ENCODE assay signal across 12 cellular contexts in genomic region chr11:57646756-57647303, GRCh38. TPM values are rescaled to one million over a fixed set of nuclear protein-coding genes. Genes with fewer than 3 reads are reported as not detected.
DNase-seq lines count a peak whose midpoint lies in the region; ATAC-seq and TF ChIP-seq lines count a peak whose summit lies in the region.
"Had no signal": no experiment of that assay in that cellular context is flagged by ENCODE, and none has a peak within 500 bp of the region (broad histone marks: within the 10 kb centered on the region; RNA-seq: fewer than 3 reads in every experiment).

No MANE protein-coding gene starts in this region.

- no peak overlapping the region for H2BK15ac ChIP-seq in mesenchymal stem cell (ENCODE audit: low read depth, poor library complexity, severe bottlenecking)

- peaks cover 2% of the 10 kb centered on the region for H3K36me3 ChIP-seq in A673 (ENCODE audit: insufficient read depth, low read length, poor library complexity, severe bottlenecking)
- H3K36me3 ChIP-seq in H7 (replicated peaks; ENCODE audit: control insufficient read depth, insufficient read depth, low read length): peaks cover 9% of the 10 kb centered on the region
- peaks cover 0 to 9% of the 10 kb centered on the region in 2 experiments for H3K36me3 ChIP-seq in mesenchymal stem cell (ENCODE audit: control insufficient read depth in 1 of 2, insufficient read depth in 2 of 2, low read depth in 1 of 2, low read length in 2 of 2)
- no peaks in the 10 kb centered on the region for H3K36me3 ChIP-seq in sigmoid colon

- H3K9ac ChIP-seq in mesenchymal stem cell (ENCODE audit: low read length): peak overlapping the region; percentile 42

- no peak for TF ChIP-seq POLR2A in sigmoid colon (IDR thresholded peaks at IDR 0.05)

- H3K18ac ChIP-seq in mesenchymal stem cell (ENCODE audit: low read depth in 1 of 2, low read length in 2 of 2): peak overlapping the region in 1 of 2 experiments; percentile 48

- H4K91ac ChIP-seq in mesenchymal stem cell (ENCODE audit: low read length): peak overlapping the region; percentile 65

- peak overlapping the region in 1 of 2 experiments; percentile 51 for H3K14ac ChIP-seq in mesenchymal stem cell (ENCODE audit: low read length in 2 of 2)

- ATAC-seq in GM18867 (IDR thresholded peaks at IDR 0.05; ENCODE audit: unreplicated experiment): no peak

- H4K8ac ChIP-seq in mesenchymal stem cell (ENCODE audit: low read length): no peak overlapping the region

- peak overlapping the region in 1 of 2 experiments; percentile 41 for H3K23ac ChIP-seq in mesenchymal stem cell (ENCODE audit: low read length in 2 of 2)

- TF ChIP-seq EP300 in sigmoid colon (IDR thresholded peaks at IDR 0.05): no peak

- WGBS in mesenchymal stem cell: 8% methylated on average over 22 of the region's 24 CpGs
- WGBS in sigmoid colon, 2 donors: 11 to 13% methylated on average over 24 of the region's 24 CpGs

- H2BK5ac ChIP-seq in mesenchymal stem cell (ENCODE audit: low read depth, low read length, poor library complexity, severe bottlenecking): no peak overlapping the region

- H3K4me1 ChIP-seq in A673 (ENCODE audit: insufficient read depth, low read length, poor library complexity, severe bottlenecking): peaks cover 46% of the 10 kb centered on the region
- peaks cover 41% of the 10 kb centered on the region for H3K4me1 ChIP-seq in mesenchymal stem cell (ENCODE audit: control insufficient read depth, insufficient read depth, low read depth, low read length)
- H3K4me1 ChIP-seq in sigmoid colon: peaks cover 0 to 59% (median 56%) of the 10 kb centered on the region in 4 donors

- peaks cover 65% of the 10 kb centered on the region for H3K27me3 Mint-ChIP-seq in activated CD4-positive, alpha-beta memory T cell treated with anti-CD3 and anti-CD28 coated beads, Interleukin-2, amount 10 ng/mL, durations not matched to agents 7 days and 5 days

- H2BK12ac ChIP-seq in mesenchymal stem cell (ENCODE audit: low read length in 2 of 2): peak overlapping the region in 1 of 2 experiments; percentile 29

- H2BK120ac ChIP-seq in mesenchymal stem cell (ENCODE audit: low read depth, low read length): no peak overlapping the region

- CTCF ChIA-PET in A673 (lab: Charles Lee): interaction anchor here (0.6 kb wide), 1 partner anchor 132 kb away, joined by 4 read pairs; no protein-coding TSS in a partner anchor
- CTCF ChIA-PET in activated CD4-positive, alpha-beta memory T cell treated with anti-CD3 and anti-CD28 coated beads, Interleukin-2, amount 10 ng/mL, durations not matched to agents 7 days and 5 days (lab: Charles Lee): interaction anchor here (0.7 to 1.6 kb wide), 3 partner anchors 79 to 188 kb away, joined by 3 to 5 read pairs (median 4); partner anchors contain the start of gene UBE2L6

- POLR2A ChIA-PET in A673 (lab: Charles Lee; ENCODE audit: low non-redundant PET): interaction anchor here (0.6 to 0.7 kb wide), 2 partner anchors 11 to 54 kb away, joined by 3 to 4 read pairs; no protein-coding TSS in a partner anchor
- POLR2A ChIA-PET in activated CD4-positive, alpha-beta memory T cell treated with anti-CD3 and anti-CD28 coated beads, Interleukin-2, amount 10 ng/mL, durations not matched to agents 7 days and 5 days (lab: Charles Lee): interaction anchor here (0.7 to 3.7 kb wide), 3 partner anchors 20 to 95 kb away, joined by 3 to 15 read pairs (median 5); partner anchors contain the start of genes SELENOH and UBE2L6

- no peak overlapping the region for H3K27ac Mint-ChIP-seq in activated CD4-positive, alpha-beta memory T cell treated with anti-CD3 and anti-CD28 coated beads, Interleukin-2, amount 10 ng/mL, durations not matched to agents 7 days and 5 days

- no peak overlapping the region for H3K4ac ChIP-seq in mesenchymal stem cell (ENCODE audit: low read depth in 1 of 2, low read length in 2 of 2)

- no peak overlapping the region for H3K4me2 ChIP-seq in mesenchymal stem cell (ENCODE audit: low read length, poor library complexity, severe bottlenecking)

- H3K9me3 ChIP-seq in A673 (ENCODE audit: low read depth, low read length, poor library complexity, severe bottlenecking) (no peaks in the 10 kb centered on the region), mesenchymal stem cell (ENCODE audit: control insufficient read depth, low read length) (no peaks in the 10 kb centered on the region), sigmoid colon (no peaks in the 10 kb centered on the region)

- TF ChIP-seq CTCF in A673 (conservative IDR thresholded peaks at IDR 0.05; ENCODE audit: low read depth, low read length): no peak
- no peak for TF ChIP-seq CTCF in sigmoid colon (IDR thresholded peaks at IDR 0.05)

- no peak overlapping the region for H3K4me3 Mint-ChIP-seq in activated CD4-positive, alpha-beta memory T cell treated with anti-CD3 and anti-CD28 coated beads, Interleukin-2, amount 10 ng/mL, durations not matched to agents 7 days and 5 days

- H3K79me1 ChIP-seq in mesenchymal stem cell (replicated peaks; ENCODE audit: low read length, poor library complexity, severe bottlenecking): peaks cover 9% of the 10 kb centered on the region

- H3K27ac ChIP-seq in A673 (ENCODE audit: low read depth, low read length, poor library complexity, severe bottlenecking) (no peak overlapping the region), caudate nucleus (ENCODE audit: low read depth, low read length) (peak overlapping the region; percentile 84), mesenchymal stem cell (ENCODE audit: low read length, poor library complexity, severe bottlenecking) (no peak overlapping the region), sigmoid colon (no peak overlapping the region)

- no peaks in the 10 kb centered on the region for H3K36me3 Mint-ChIP-seq in activated CD4-positive, alpha-beta memory T cell treated with anti-CD3 and anti-CD28 coated beads, Interleukin-2, amount 10 ng/mL, durations not matched to agents 7 days and 5 days (ENCODE audit: low read depth)

- intact Hi-C loops in A673 (cut with micrococcal nuclease; ENCODE audit: unreplicated experiment) (loop anchor here (10.0 kb wide), 3 partner anchors 152 to 928 kb away; partner anchors contain the start of genes LPXN and ZFP91), sigmoid colon (cut with DNase I) (no loop called here)

- DNase-seq in A673 (ENCODE audit: low spot score) (peak; percentile 52), H7 (peak; percentile 71), caudate nucleus (lab: John Stamatoyannopoulos, UW) (no peak), mesenchymal stem cell (no peak), GM19240 (ENCODE audit: insufficient read length, low spot score) (no peak), sigmoid colon (no peak)
- no peak for DNase-seq in activated CD4-positive, alpha-beta memory T cell treated with anti-CD3 and anti-CD28 coated beads, Interleukin-2, amount 10 ng/mL, durations not matched to agents 7 days and 5 days
- DNase-seq: activated T-cell treated with anti-CD3 and anti-CD28 coated beads, Interleukin-2, amount 50 U/mL, for 1 hour; T1000 had no signal

- peaks cover 19% of the 10 kb centered on the region for H3K27me3 ChIP-seq in A673 (replicated peaks; ENCODE audit: insufficient read depth, low read depth, low read length, poor library complexity)
- H3K27me3 ChIP-seq in H7 (ENCODE audit: control insufficient read depth, insufficient read depth, low read length): peaks cover 4% of the 10 kb centered on the region; the same call in 1 of the 2 replicates
- H3K27me3 ChIP-seq in mesenchymal stem cell (ENCODE audit: control insufficient read depth in 1 of 2, insufficient read depth in 1 of 2, low read length in 2 of 2): peaks cover 16 to 39% of the 10 kb centered on the region in 2 experiments
- peaks cover 32 to 65% (median 48%) of the 10 kb centered on the region in 3 donors for H3K27me3 ChIP-seq in sigmoid colon

- no peak overlapping the region for H2AFZ ChIP-seq in mesenchymal stem cell (ENCODE audit: low read depth, low read length)

- no peaks in the 10 kb centered on the region for H3K9me3 Mint-ChIP-seq in activated CD4-positive, alpha-beta memory T cell treated with anti-CD3 and anti-CD28 coated beads, Interleukin-2, amount 10 ng/mL, durations not matched to agents 7 days and 5 days

- no peak overlapping the region for H3K4me3 ChIP-seq in A673 (ENCODE audit: low read depth, low read length, poor library complexity, severe bottlenecking)
- H3K4me3 ChIP-seq in H7 (ENCODE audit: insufficient read depth, low read depth, low read length): no peak overlapping the region
- no peak overlapping the region for H3K4me3 ChIP-seq in mesenchymal stem cell (ENCODE audit: insufficient read depth in 1 of 2, low read depth in 1 of 2, low read length in 2 of 2)
- H3K4me3 ChIP-seq in sigmoid colon: no peak overlapping the region
- H3K4me3 ChIP-seq: GM12878 had no signal

- no peak overlapping the region for H2AK5ac ChIP-seq in mesenchymal stem cell (ENCODE audit: low read length, severe bottlenecking)

- no TSS peak for BruUV-seq in A673 (replicated peaks; lab: Mats Ljungman, UMichigan)

- peaks cover 39% of the 10 kb centered on the region for H3K4me1 Mint-ChIP-seq in activated CD4-positive, alpha-beta memory T cell treated with anti-CD3 and anti-CD28 coated beads, Interleukin-2, amount 10 ng/mL, durations not matched to agents 7 days and 5 days

RNA-seq across cellular contexts. Expression of gene YPEL4, which starts 2.9 kb away (rescaled TPM):
- 0.20 TPM in 1 of 2 replicates, not detected in the other for total RNA-seq in A673 (2021)
- total RNA-seq in H7 (2014; rRNA removed; shearing (Covaris generic)): not detected in 2 replicates
- polyA plus RNA-seq in mesenchymal stem cell (2013, experiment 1 of 2): 0.43 TPM
- 0.42 TPM for polyA plus RNA-seq in mesenchymal stem cell (2013, experiment 2 of 2)
- 1 to 10 TPM; 1.5 to 4.4 (median 2.8) TPM for total RNA-seq in sigmoid colon
- 1 to 10 TPM; 1.2 to 3.0 (median 1.4) TPM for polyA plus RNA-seq in sigmoid colon
- 1 to 10 TPM; 1.5 to 2.2 TPM for total RNA-seq in activated CD4-positive, alpha-beta memory T cell treated with anti-CD3 and anti-CD28 coated beads, Interleukin-2, amount 10 ng/mL, durations not matched to agents 7 days and 5 days

RNA-seq across cellular contexts. Expression of gene CLP1, which starts 10.7 kb away (rescaled TPM):
- total RNA-seq in A673 (2021): 23.4 and 26.8 TPM in 2 replicates
- total RNA-seq in H7 (2014; rRNA removed; shearing (Covaris generic)): 26.4 and 33.4 TPM in 2 replicates
- 8.2 TPM for polyA plus RNA-seq in mesenchymal stem cell (2013, experiment 1 of 2)
- 8.8 TPM for polyA plus RNA-seq in mesenchymal stem cell (2013, experiment 2 of 2)
- total RNA-seq in sigmoid colon: 10 to 100 TPM in 3 of 4 donors, 1 to 10 TPM in 1; 3.9 to 23.2 (median 13.7) TPM
- polyA plus RNA-seq in sigmoid colon: 10 to 100 TPM; 12.4 to 16.0 (median 13.2) TPM
- 10 to 100 TPM; 14.8 to 17.5 TPM for total RNA-seq in activated CD4-positive, alpha-beta memory T cell treated with anti-CD3 and anti-CD28 coated beads, Interleukin-2, amount 10 ng/mL, durations not matched to agents 7 days and 5 days

RNA-seq across cellular contexts. Expression of gene ZDHHC5, which starts 21.1 kb away (rescaled TPM):
- 72.9 and 76.9 TPM in 2 replicates for total RNA-seq in A673 (2021)
- 26.7 and 28.6 TPM in 2 replicates for total RNA-seq in H7 (2014; rRNA removed; shearing (Covaris generic))
- 58.6 TPM for polyA plus RNA-seq in mesenchymal stem cell (2013, experiment 1 of 2)
- 58.4 TPM for polyA plus RNA-seq in mesenchymal stem cell (2013, experiment 2 of 2)
- 10 to 100 TPM; 25.3 to 34.3 (median 28.1) TPM for total RNA-seq in sigmoid colon
- polyA plus RNA-seq in sigmoid colon: 10 to 100 TPM; 13.6 to 42.5 (median 13.8) TPM
- 10 to 100 TPM; 77.6 to 86.6 TPM for total RNA-seq in activated CD4-positive, alpha-beta memory T cell treated with anti-CD3 and anti-CD28 coated beads, Interleukin-2, amount 10 ng/mL, durations not matched to agents 7 days and 5 days

RNA-seq across cellular contexts. Expression of gene SERPING1, which starts 49.3 kb away (rescaled TPM):
- total RNA-seq in A673 (2021) (5.2 and 7.0 TPM in 2 replicates), sigmoid colon (100 to 1,000 TPM; 214 to 397 (median 295) TPM)
- total RNA-seq in H7 (2014; rRNA removed; shearing (Covaris generic)): 30.3 and 34.6 TPM in 2 replicates
- 68.6 TPM for polyA plus RNA-seq in mesenchymal stem cell (2013, experiment 1 of 2)
- polyA plus RNA-seq in mesenchymal stem cell (2013, experiment 2 of 2): 63.1 TPM
- polyA plus RNA-seq in sigmoid colon: 100 to 1,000 TPM in 1 of 3 donors, 10 to 100 TPM in 2; 24.5 to 147 (median 49.9) TPM
- total RNA-seq in activated CD4-positive, alpha-beta memory T cell treated with anti-CD3 and anti-CD28 coated beads, Interleukin-2, amount 10 ng/mL, durations not matched to agents 7 days and 5 days: under 1 TPM; 0.55 to 0.93 TPM
- total RNA-seq: OCI-LY7 had no signal

Comparison
In these comparisons a context has a peak if more than half of its experiments do, and no peak if none do; other contexts are left out.
1. DNase-seq: peak in A673 (single experiment) and H7 (single experiment); none in caudate nucleus (0 of 61), mesenchymal stem cell (single experiment), GM19240 (single experiment), sigmoid colon (single experiment) and activated CD4-positive, alpha-beta memory T cell treated with anti-CD3 and anti-CD28 coated beads, Interleukin-2, amount 10 ng/mL, durations not matched to agents 7 days and 5 days (single experiment).